ENCODE assay signal across 20 cellular contexts in genomic region chr7:92697012-92697411, GRCh38.
DNase-seq lines count a peak whose midpoint lies in the region; ATAC-seq and TF ChIP-seq lines count a peak whose summit lies in the region.
"Had no signal": no experiment of that assay in that cellular context is flagged by ENCODE, and none has a peak within 500 bp of the region (broad histone marks: within the 10 kb centered on the region; RNA-seq: fewer than 3 reads in every experiment).

No MANE protein-coding gene starts in this region.

- H3K27me3 ChIP-seq in dorsolateral prefrontal cortex: no peaks in the 10 kb centered on the region

- peaks cover 41 to 48% of the 10 kb centered on the region in 2 donors for H3K4me1 Mint-ChIP-seq in natural killer cell treated with Interleukin-12 subunit alpha and Interleukin-12 subunit beta and Interleukin-15 and Interleukin-18, amount 100 ng/mL, for 72 hours (ENCODE audit: low read depth in 2 of 2)
- H3K4me1 Mint-ChIP-seq in natural killer cell: peaks cover 19 to 29% of the 10 kb centered on the region in 2 donors
- H3K4me1 Mint-ChIP-seq in nephron progenitor cell: peaks cover 50% of the 10 kb centered on the region
- peaks cover 16 to 41% (median 37%) of the 10 kb centered on the region in 3 donors for H3K4me1 Mint-ChIP-seq in T-cell
- H3K4me1 Mint-ChIP-seq in activated CD4-positive, alpha-beta T cell treated with anti-CD3 and anti-CD28 coated beads, Interleukin-2, amount 10 ng/mL, durations not matched to agents 7 days and 5 days: peaks cover 37% of the 10 kb centered on the region

- H3K4me3 ChIP-seq in dorsolateral prefrontal cortex: no peak overlapping the region

- no peaks in the 10 kb centered on the region for H3K27me3 Mint-ChIP-seq in natural killer cell treated with Interleukin-12 subunit alpha and Interleukin-12 subunit beta and Interleukin-15 and Interleukin-18, amount 100 ng/mL, for 72 hours
- H3K27me3 Mint-ChIP-seq in natural killer cell (ENCODE audit: low read depth in 2 of 2) (no peaks in the 10 kb centered on the region), nephron progenitor cell (ENCODE audit: low read depth, poor library complexity) (no peaks in the 10 kb centered on the region), T-cell (no peaks in the 10 kb centered on the region)
- no peaks in the 10 kb centered on the region for H3K27me3 Mint-ChIP-seq in activated CD4-positive, alpha-beta T cell treated with anti-CD3 and anti-CD28 coated beads, Interleukin-2, amount 10 ng/mL, durations not matched to agents 7 days and 5 days
- H3K27me3 Mint-ChIP-seq: stimulated activated naive CD8-positive, alpha-beta T cell treated with anti-CD3 and anti-CD28 coated beads, Interleukin-15, Interleukin-2, amounts not matched to agents 100 ng/mL and 50 ng/mL, for 24 hours had no signal

- CTCF ChIA-PET in T-cell (lab: Charles Lee): no interaction called here
- CTCF ChIA-PET in activated CD4-positive, alpha-beta T cell treated with anti-CD3 and anti-CD28 coated beads, Interleukin-2, amount 10 ng/mL, durations not matched to agents 7 days and 5 days (lab: Charles Lee): interaction anchor here (2.0 kb wide), 1 partner anchor 136 kb away, joined by 9 read pairs; no protein-coding TSS in a partner anchor

- H3K27ac Mint-ChIP-seq in natural killer cell treated with Interleukin-12 subunit alpha and Interleukin-12 subunit beta and Interleukin-15 and Interleukin-18, amount 100 ng/mL, for 72 hours: peak overlapping the region; percentile 52 to 85
- no peak overlapping the region for H3K27ac Mint-ChIP-seq in natural killer cell
- no peak overlapping the region for H3K27ac Mint-ChIP-seq in nephron progenitor cell
- no peak overlapping the region for H3K27ac Mint-ChIP-seq in T-cell
- H3K27ac Mint-ChIP-seq in activated CD4-positive, alpha-beta T cell treated with anti-CD3 and anti-CD28 coated beads, Interleukin-2, amount 10 ng/mL, durations not matched to agents 7 days and 5 days: no peak overlapping the region
- H3K27ac Mint-ChIP-seq: activated T-helper 2 cell treated with anti-CD3 and anti-CD28 coated beads, Interferon-gamma antibody, Interleukin-2, Interleukin-4, amounts not matched to agents 10 μg/mL and 5 μg/mL and 100 μg/mL, durations not matched to agents 14 hours and 24 hours and 36 hours; stimulated activated naive CD8-positive, alpha-beta T cell treated with anti-CD3 and anti-CD28 coated beads, Interleukin-15, Interleukin-2, amounts not matched to agents 100 ng/mL and 50 ng/mL, for 24 hours had no signal

- intact Hi-C loops in natural killer cell (cut with micrococcal nuclease) (no loop called here), dorsolateral prefrontal cortex (cut with DNase I) (loop anchor here in 1 of 2 donors (2.0 to 10.0 kb wide), 4 partner anchors 70 to 288 kb away; no protein-coding TSS in a partner anchor)

- TF ChIP-seq CTCF in natural killer cell (IDR thresholded peaks at IDR 0.05) (no peak), dorsolateral prefrontal cortex (IDR thresholded peaks at IDR 0.05 in 54 of 56, conservative IDR thresholded peaks at IDR 0.05 in 2 of 56; ENCODE audit: low read depth in 1 of 56, partially characterized antibody in 56 of 56) (no peak), nephron progenitor cell (IDR thresholded peaks at IDR 0.05) (no peak)

- no peak for ATAC-seq in natural killer cell treated with Interleukin-12 subunit alpha and Interleukin-12 subunit beta and Interleukin-15 and Interleukin-18, amount 100 ng/mL, for 72 hours
- ATAC-seq in natural killer cell: no peak
- ATAC-seq in T-cell (replicated peaks in 1 of 4): no peak
- no peak for ATAC-seq in GM21526 (IDR thresholded peaks at IDR 0.05; ENCODE audit: low FRiP score, unreplicated experiment)

- POLR2A ChIA-PET in T-cell (lab: Charles Lee): no interaction called here
- POLR2A ChIA-PET in activated CD4-positive, alpha-beta T cell treated with anti-CD3 and anti-CD28 coated beads, Interleukin-2, amount 10 ng/mL, durations not matched to agents 7 days and 5 days (lab: Charles Lee): no interaction called here

- no peak overlapping the region for H3K4me3 Mint-ChIP-seq in natural killer cell treated with Interleukin-12 subunit alpha and Interleukin-12 subunit beta and Interleukin-15 and Interleukin-18, amount 100 ng/mL, for 72 hours
- H3K4me3 Mint-ChIP-seq in natural killer cell (no peak overlapping the region), nephron progenitor cell (peak overlapping the region; percentile 49), T-cell (no peak overlapping the region)
- no peak overlapping the region for H3K4me3 Mint-ChIP-seq in activated CD4-positive, alpha-beta T cell treated with anti-CD3 and anti-CD28 coated beads, Interleukin-2, amount 10 ng/mL, durations not matched to agents 7 days and 5 days
- H3K4me3 Mint-ChIP-seq: CD8-positive, alpha-beta memory T cell; stimulated activated naive CD8-positive, alpha-beta T cell treated with anti-CD3 and anti-CD28 coated beads, Interleukin-15, Interleukin-2, amounts not matched to agents 100 ng/mL and 50 ng/mL, for 24 hours had no signal

- H3K36me3 Mint-ChIP-seq in natural killer cell treated with Interleukin-12 subunit alpha and Interleukin-12 subunit beta and Interleukin-15 and Interleukin-18, amount 100 ng/mL, for 72 hours: peaks cover 22% of the 10 kb centered on the region
- no peaks in the 10 kb centered on the region for H3K36me3 Mint-ChIP-seq in natural killer cell
- peaks cover 20% of the 10 kb centered on the region for H3K36me3 Mint-ChIP-seq in nephron progenitor cell (ENCODE audit: low read depth)
- H3K36me3 Mint-ChIP-seq in T-cell: peaks cover 14% of the 10 kb centered on the region
- H3K36me3 Mint-ChIP-seq in activated CD4-positive, alpha-beta T cell treated with anti-CD3 and anti-CD28 coated beads, Interleukin-2, amount 10 ng/mL, durations not matched to agents 7 days and 5 days (ENCODE audit: low read depth): peaks cover 35% of the 10 kb centered on the region

- no peak for DNase-seq in natural killer cell treated with Interleukin-12 subunit alpha and Interleukin-12 subunit beta and Interleukin-15 and Interleukin-18, amount 100 ng/mL, for 72 hours (ENCODE audit: low spot score)
- DNase-seq in natural killer cell (no peak), dorsolateral prefrontal cortex (no peak), nephron progenitor cell (no peak), T-cell (no peak), NCI-H146 (lab: John Stamatoyannopoulos, UW) (no peak)
- DNase-seq in activated CD4-positive, alpha-beta T cell treated with anti-CD3 and anti-CD28 coated beads, Interleukin-2, amount 10 ng/mL, durations not matched to agents 7 days and 5 days: no peak
- DNase-seq: activated CD4-positive, CD25-positive, alpha-beta regulatory T cell; anterior cingulate cortex; CD8-positive, alpha-beta memory T cell; cortex of kidney; erythroblast; head of caudate nucleus; islet precursor cell; NCI-H1092 treated with DMSO at 0.1 percent for 48 hours; NCI-H2171 treated with DMSO at 0.1 percent for 48 hours; stimulated activated CD4-positive, alpha-beta T cell treated with anti-CD3 and anti-CD28 coated beads, Interleukin-15, amount 100 ng/mL, for 24 hours had no signal

- no peaks in the 10 kb centered on the region for H3K9me3 Mint-ChIP-seq in natural killer cell treated with Interleukin-12 subunit alpha and Interleukin-12 subunit beta and Interleukin-15 and Interleukin-18, amount 100 ng/mL, for 72 hours
- H3K9me3 Mint-ChIP-seq in natural killer cell: no peaks in the 10 kb centered on the region
- peaks cover 8% of the 10 kb centered on the region for H3K9me3 Mint-ChIP-seq in nephron progenitor cell
- no peaks in the 10 kb centered on the region for H3K9me3 Mint-ChIP-seq in T-cell
- H3K9me3 Mint-ChIP-seq in activated CD4-positive, alpha-beta T cell treated with anti-CD3 and anti-CD28 coated beads, Interleukin-2, amount 10 ng/mL, durations not matched to agents 7 days and 5 days: peaks cover 4% of the 10 kb centered on the region
- H3K9me3 Mint-ChIP-seq: CD8-positive, alpha-beta memory T cell; stimulated activated naive CD8-positive, alpha-beta T cell treated with anti-CD3 and anti-CD28 coated beads, Interleukin-15, Interleukin-2, amounts not matched to agents 100 ng/mL and 50 ng/mL, for 24 hours had no signal

- peak overlapping the region in 53 of 59 donors; percentile 3 to 94 (median 88) for H3K27ac ChIP-seq in dorsolateral prefrontal cortex

Comparison
In these comparisons a context has a peak if more than half of its experiments do, and no peak if none do; other contexts are left out.
1. H3K27ac Mint-ChIP-seq: peak in natural killer cell treated with Interleukin-12 subunit alpha and Interleukin-12 subunit beta and Interleukin-15 and Interleukin-18, amount 100 ng/mL, for 72 hours (2 of 2); none in natural killer cell (0 of 2), nephron progenitor cell (single experiment), T-cell (0 of 2) and activated CD4-positive, alpha-beta T cell treated with anti-CD3 and anti-CD28 coated beads, Interleukin-2, amount 10 ng/mL, durations not matched to agents 7 days and 5 days (single experiment).